In the genomic region with DNA sequence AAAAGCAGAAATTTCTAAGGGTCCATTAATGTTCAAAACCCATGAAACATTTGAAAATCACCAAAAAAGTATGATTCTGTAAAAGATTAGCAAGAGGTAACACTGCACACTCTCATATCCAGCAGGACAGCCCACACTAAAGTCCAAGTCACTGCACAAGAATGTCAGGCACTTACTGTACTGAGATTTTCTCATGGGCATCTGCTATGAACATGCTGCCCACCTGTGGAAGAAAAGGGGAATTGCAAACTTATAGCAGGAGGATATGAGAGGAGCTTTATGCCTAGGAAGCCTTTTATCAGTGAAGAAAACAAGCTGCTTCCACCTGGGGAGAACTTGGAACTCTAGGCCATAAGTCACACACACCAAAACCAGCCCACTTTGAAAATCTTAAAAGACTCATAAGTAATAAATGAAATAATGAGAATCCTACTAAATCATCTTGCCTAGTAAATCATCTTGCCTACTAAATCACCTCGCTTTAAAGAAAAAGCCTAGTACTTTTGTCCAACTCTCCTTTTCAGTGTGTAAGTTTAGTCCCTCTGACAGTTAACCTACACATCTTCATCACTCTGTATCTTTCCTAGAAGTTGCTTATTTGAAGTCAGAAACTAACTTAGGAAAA, we compare ENCODE assay signal across 8 cellular contexts. TPM values are rescaled to one million over a fixed set of nuclear protein-coding genes. Genes with fewer than 3 reads are reported as not detected.
A peak's percentile ranks its signal among the peaks of the same experiment; 100 is the strongest.
DNase-seq lines count a peak whose midpoint lies in the region; ATAC-seq and TF ChIP-seq lines count a peak whose summit lies in the region.

No MANE protein-coding gene starts in this region.

- H3K4me3 ChIP-seq in gastrocnemius medialis: no peak overlapping the region

- peaks cover 0 to 58% of the 10 kb centered on the region in 2 donors for H3K36me3 ChIP-seq in gastrocnemius medialis

- TF ChIP-seq POLR2A in gastrocnemius medialis (IDR thresholded peaks at IDR 0.05): no peak

- intact Hi-C loops in gastrocnemius medialis (cut with DNase I; ENCODE audit: low total_unique reads): loop anchor here (1.0 kb wide), 3 partner anchors 121 to 231 kb away; no protein-coding TSS in a partner anchor

- H3K27me3 ChIP-seq in gastrocnemius medialis: no peaks in the 10 kb centered on the region

- H3K4me1 ChIP-seq in gastrocnemius medialis: no peaks in the 10 kb centered on the region

- ATAC-seq in gastrocnemius medialis (peak; percentile 96 to 100), GM21737 (IDR thresholded peaks at IDR 0.05; ENCODE audit: unreplicated experiment) (no peak)

- in situ Hi-C loops in gastrocnemius medialis (cut with MboI; ENCODE audit: low sequenced_read_pairs in 4 of 4): loop anchor here (5.0 to 10.0 kb wide), 6 partner anchors 115 to 405 kb away; no protein-coding TSS in a partner anchor

- no peaks in the 10 kb centered on the region for H3K9me3 ChIP-seq in gastrocnemius medialis

- no peak overlapping the region for H3K27ac ChIP-seq in gastrocnemius medialis

- TF ChIP-seq CTCF in AG09319 (IDR thresholded peaks at IDR 0.05; ENCODE audit: low read depth, low read length): peak; percentile 100
- peak; percentile 97 for TF ChIP-seq CTCF in GM12872 (IDR thresholded peaks at IDR 0.05; ENCODE audit: insufficient read depth, low read depth, low read length)
- TF ChIP-seq CTCF in LNCAP (IDR thresholded peaks at IDR 0.05): peak; percentile 84
- peak; percentile 79 to 97 (median 87) for TF ChIP-seq CTCF in gastrocnemius medialis (IDR thresholded peaks at IDR 0.05 in 4 of 5, conservative IDR thresholded peaks at IDR 0.05 in 1 of 5)

- DNase-seq in AG09319 (ENCODE audit: extremely low read depth, low read depth) (peak; percentile 77), RPMI8226 (peak; percentile 55), astrocyte of the hippocampus (ENCODE audit: low read depth, low spot score) (peak; percentile 93), hippocampal formation (lab: John Stamatoyannopoulos, UW) (peak; percentile 46 to 70), gastrocnemius medialis (peak; percentile 33 to 51)

RNA-seq across cellular contexts. Expression of a gene that starts 46.1 kb away (rescaled TPM):
- total RNA-seq in gastrocnemius medialis: 10 to 100 TPM in 3 of 4 donors, 1 to 10 TPM in 1; 9.7 to 14.9 (median 13.4) TPM

RNA-seq across cellular contexts. Expression of a gene that starts 55.2 kb away (rescaled TPM):
- total RNA-seq in gastrocnemius medialis: 10 to 100 TPM; 12.7 to 21.8 (median 19.4) TPM

Comparison
In these comparisons a context has a peak if more than half of its experiments do, and no peak if none do; other contexts are left out.
1. DNase-seq: peak in every context shown above with its lines; median percentile 93 in astrocyte of the hippocampus; 77 in AG09319; 58 in hippocampal formation; 55 in RPMI8226; 42 in gastrocnemius medialis.